Comparison of ENCODE assay signal across 9 cellular contexts in the genomic region with DNA sequence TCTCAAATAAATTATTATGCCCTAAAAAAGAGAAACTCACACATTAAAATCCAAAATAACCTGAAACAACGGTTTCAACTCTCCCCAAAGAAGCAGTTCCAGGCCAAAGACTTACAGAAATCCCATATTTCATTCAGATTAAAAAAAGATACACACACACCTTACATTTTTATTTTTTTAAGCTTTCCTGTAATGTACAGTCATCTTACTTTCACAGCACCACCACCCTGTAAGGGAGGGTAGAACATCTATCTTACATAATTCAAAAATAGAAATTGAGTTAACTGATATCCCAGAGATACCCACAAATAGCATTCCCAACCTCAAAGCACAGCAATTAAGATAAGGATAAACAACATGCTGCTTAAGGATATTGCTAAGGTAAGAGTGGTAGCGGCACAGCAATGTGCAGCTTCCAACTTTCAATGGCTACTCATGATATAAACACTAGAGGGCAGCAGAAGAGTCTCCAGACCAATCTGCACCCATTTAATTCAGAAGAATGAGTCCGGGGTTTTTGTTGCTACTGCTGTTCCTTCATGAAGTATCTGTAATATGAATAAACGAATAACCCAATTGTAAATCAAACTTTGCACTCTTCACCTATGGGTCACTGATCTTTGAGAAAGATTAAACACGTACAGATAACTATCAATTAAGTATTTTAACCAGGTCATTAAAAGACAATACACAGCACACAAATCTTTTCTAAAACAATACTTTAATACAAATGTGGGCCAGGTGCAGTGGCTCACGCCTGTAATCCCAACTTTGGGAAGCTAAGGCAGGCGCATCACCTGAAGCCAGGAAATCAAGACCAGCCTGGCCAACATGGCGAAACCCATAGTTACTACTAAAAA. TPM values are rescaled to one million over a fixed set of nuclear protein-coding genes. Genes with fewer than 3 reads are reported as not detected.
DNase-seq lines count a peak whose midpoint lies in the region; TF ChIP-seq lines count a peak whose summit lies in the region.
"Had no signal": no experiment of that assay in that cellular context is flagged by ENCODE, and none has a peak within 500 bp of the region (broad histone marks: within the 10 kb centered on the region; RNA-seq: fewer than 3 reads in every experiment).

No MANE protein-coding gene starts in this region.

- CTCF ChIA-PET in MCF 10A (lab: Yijun Ruan, JAX), result interaction anchor here (0.6 to 2.7 kb wide), 8 partner anchors 10 to 558 kb away, joined by 3 to 14 read pairs (median 4); no protein-coding TSS in a partner anchor

- intact Hi-C loops in MCF 10A (cut with micrococcal nuclease), result no loop called here
- intact Hi-C loops in breast epithelium (cut with DNase I; ENCODE audit: low total_unique reads), result no loop called here
- intact Hi-C loops in adrenal gland (cut with DNase I), result no loop called here
- intact Hi-C loops in tibial artery (cut with DNase I; ENCODE audit: low total_unique reads), result no loop called here

- TF ChIP-seq CTCF in MCF 10A (IDR thresholded peaks at IDR 0.05; ENCODE audit: unreplicated experiment) (peak; percentile 40), breast epithelium (IDR thresholded peaks at IDR 0.05) (peak in 1 of 3 donors; percentile 12), adrenal gland (IDR thresholded peaks at IDR 0.05) (peak; percentile 33 to 65 (median 45)), tibial artery (IDR thresholded peaks at IDR 0.05) (peak; percentile 50 to 52)

- DNase-seq in MCF 10A (ENCODE audit: unreplicated experiment), result peak; percentile 49
- DNase-seq in breast epithelium (ENCODE audit: low spot score in 2 of 2), result no peak
- DNase-seq in NCI-H146 (lab: John Stamatoyannopoulos, UW), result peak; percentile 68
- DNase-seq in adrenal gland, result peak in 1 of 7 donors; percentile 13
- DNase-seq in inferior parietal cortex (ENCODE audit: extremely low spot score), result peak; percentile 66
- no peak for DNase-seq in tibial artery
- no peak for DNase-seq in GM03348 (ENCODE audit: low spot score)
- DNase-seq in occipital lobe (lab: John Stamatoyannopoulos, UW), result no peak

- H3K4me3 Mint-ChIP-seq in MCF 10A (ENCODE audit: unreplicated experiment), result no peak overlapping the region
- H3K4me3 Mint-ChIP-seq: activated naive CD4-positive, alpha-beta T cell treated with anti-CD3 and anti-CD28 coated beads, Interleukin-2, amount 50 U/mL, for 24 hours had no signal

- TF ChIP-seq POLR2A in breast epithelium (IDR thresholded peaks at IDR 0.05) (no peak), adrenal gland (IDR thresholded peaks at IDR 0.05) (no peak)

- H3K9me3 ChIP-seq in breast epithelium, result no peaks in the 10 kb centered on the region
- no peaks in the 10 kb centered on the region for H3K9me3 ChIP-seq in adrenal gland (replicated peaks in 1 of 3)
- no peaks in the 10 kb centered on the region for H3K9me3 ChIP-seq in tibial artery

- no peaks in the 10 kb centered on the region for H3K27me3 ChIP-seq in breast epithelium
- H3K27me3 ChIP-seq in adrenal gland, result no peaks in the 10 kb centered on the region
- no peaks in the 10 kb centered on the region for H3K27me3 ChIP-seq in tibial artery

- H3K27ac ChIP-seq in breast epithelium (no peak overlapping the region), adrenal gland (no peak overlapping the region), tibial artery (no peak overlapping the region)

- H3K9me3 Mint-ChIP-seq in MCF 10A (ENCODE audit: unreplicated experiment), result no peaks in the 10 kb centered on the region
- H3K9me3 Mint-ChIP-seq: activated naive CD4-positive, alpha-beta T cell treated with anti-CD3 and anti-CD28 coated beads, Interleukin-2, amount 50 U/mL, for 24 hours had no signal

- POLR2A ChIA-PET in MCF 10A (lab: Yijun Ruan, JAX), result interaction anchor here (1.3 kb wide), 1 partner anchor 11 kb away, joined by 6 read pairs; a partner anchor contains a TSS

- H3K4me3 ChIP-seq in breast epithelium (no peak overlapping the region), adrenal gland (no peak overlapping the region), tibial artery (no peak overlapping the region)

- peaks cover 16% of the 10 kb centered on the region for H3K4me1 Mint-ChIP-seq in MCF 10A (ENCODE audit: insufficient read depth, unreplicated experiment)

- no peaks in the 10 kb centered on the region for H3K27me3 Mint-ChIP-seq in MCF 10A (ENCODE audit: insufficient read depth, unreplicated experiment)
- H3K27me3 Mint-ChIP-seq: activated naive CD4-positive, alpha-beta T cell treated with anti-CD3 and anti-CD28 coated beads, Interleukin-2, amount 50 U/mL, for 24 hours had no signal

- no TSS peak for BruUV-seq in MCF 10A (replicated peaks; lab: Mats Ljungman, UMichigan)

- H3K36me3 ChIP-seq in breast epithelium (no peaks in the 10 kb centered on the region), adrenal gland (replicated peaks in 1 of 2) (peaks cover 0 to 14% of the 10 kb centered on the region in 2 donors), tibial artery (peaks cover 19 to 31% (median 28%) of the 10 kb centered on the region in 3 donors)

- H3K4me1 ChIP-seq in breast epithelium (no peaks in the 10 kb centered on the region), adrenal gland (replicated peaks in 1 of 2) (no peaks in the 10 kb centered on the region), tibial artery (peaks cover 0 to 18% (median 3%) of the 10 kb centered on the region in 4 donors)

- peaks cover 47% of the 10 kb centered on the region for H3K36me3 Mint-ChIP-seq in MCF 10A (ENCODE audit: insufficient read depth, unreplicated experiment)

- 70 to 76% (median 73%) methylated on average over 8 of the region's 8 CpGs for WGBS in adrenal gland, 4 donors

- H3K27ac Mint-ChIP-seq in MCF 10A (ENCODE audit: low read depth, unreplicated experiment), result no peak overlapping the region
- H3K27ac Mint-ChIP-seq: activated naive CD4-positive, alpha-beta T cell treated with anti-CD3 and anti-CD28 coated beads, Interleukin-2, amount 50 U/mL, for 24 hours had no signal

RNA-seq across cellular contexts. Expression of a gene that starts 11.3 kb away (rescaled TPM):
- total RNA-seq in MCF 10A (2022), result 176 and 230 TPM in 2 replicates
- total RNA-seq in breast epithelium, result 10 to 100 TPM; 26.7 to 46.0 (median 45.2) TPM
- 10 to 100 TPM; 23.5 to 96.5 (median 29.0) TPM for total RNA-seq in adrenal gland
- polyA plus RNA-seq in adrenal gland, result 10 to 100 TPM in 1 of 3 donors, 1 to 10 TPM in 2; 5.5 to 47.1 (median 5.8) TPM
- 79.4 TPM for total RNA-seq in occipital lobe

Comparison
In these comparisons a context has a peak if more than half of its experiments do, and no peak if none do; other contexts are left out.
1. DNase-seq: peak in MCF 10A (single experiment), NCI-H146 (single experiment) and inferior parietal cortex (single experiment); none in breast epithelium (0 of 2), tibial artery (0 of 2), GM03348 (single experiment) and occipital lobe (single experiment).